Comparison of ENCODE assay signal across 18 cellular contexts in the genomic region with DNA sequence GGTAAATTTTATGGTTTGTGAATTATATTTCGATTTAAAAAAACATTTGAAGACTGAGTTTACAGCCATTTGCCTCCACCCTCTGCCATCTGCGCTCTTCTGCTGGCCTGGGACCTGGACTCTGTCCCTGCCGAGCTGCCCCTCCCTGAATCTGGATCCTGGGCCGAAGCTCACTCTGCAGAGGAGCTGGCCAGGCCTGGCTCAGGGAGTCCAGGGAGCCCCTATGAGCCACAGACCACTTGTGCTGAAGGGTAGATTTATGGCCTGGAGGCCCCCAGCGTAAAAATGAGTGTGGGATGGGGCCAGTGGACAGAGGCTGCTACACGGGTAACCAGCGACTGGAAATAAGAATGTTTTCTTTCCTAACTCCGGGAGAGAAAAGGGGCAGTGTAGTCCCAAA.
DNase-seq lines count a peak whose midpoint lies in the region; TF ChIP-seq lines count a peak whose summit lies in the region.
"Had no signal": no experiment of that assay in that cellular context is flagged by ENCODE, and none has a peak within 500 bp of the region (broad histone marks: within the 10 kb centered on the region; RNA-seq: fewer than 3 reads in every experiment).

No MANE protein-coding gene starts in this region.

- H3K4me1 ChIP-seq in esophagus muscularis mucosa, result no peaks in the 10 kb centered on the region
- H3K4me1 ChIP-seq in transverse colon, result no peaks in the 10 kb centered on the region
- H3K4me1 ChIP-seq: BE2C, HAP-1 had no signal

- WGBS in esophagus muscularis mucosa, result 76% methylated on average over 8 of the region's 8 CpGs
- WGBS in transverse colon (ENCODE audit: low coverage in 1 of 2), 2 donors, result 45 to 54% methylated on average over 5 to 8 of the region's 8 CpGs

- H3K27ac ChIP-seq in esophagus muscularis mucosa (replicated peaks in 1 of 4), result no peak overlapping the region
- H3K27ac ChIP-seq in transverse colon, result no peak overlapping the region
- H3K27ac ChIP-seq: GM23248, HL-60 had no signal

- DNase-seq in esophagus muscularis mucosa (ENCODE audit: extremely low spot score) (peak; percentile 86), left kidney (ENCODE audit: low read depth, low spot score) (peak; percentile 81), nephron progenitor cell (peak; percentile 55), transverse colon (peak; percentile 24), amygdala (lab: John Stamatoyannopoulos, UW) (no peak), DMS153 treated with DMSO at 0.1 percent for 48 hours (lab: John Stamatoyannopoulos, UW; ENCODE audit: unreplicated experiment) (no peak), ecto neural progenitor cell (ENCODE audit: low spot score) (no peak)
- DNase-seq: ACHN; BE2C; C1 segment of cervical spinal cord; CD4-positive, CD25-positive, alpha-beta regulatory T cell; CD8-positive, alpha-beta memory T cell; COR-L47; DMS 273 treated with DMSO at 0.1 percent for 48 hours; GM23248 had no signal

- TF ChIP-seq POLR2A in esophagus muscularis mucosa (IDR thresholded peaks at IDR 0.05; ENCODE audit: low read depth) (no peak), transverse colon (IDR thresholded peaks at IDR 0.05) (no peak)

- H3K9me3 ChIP-seq in esophagus muscularis mucosa (no peaks in the 10 kb centered on the region), transverse colon (no peaks in the 10 kb centered on the region)
- H3K9me3 ChIP-seq: BE2C, HAP-1 had no signal

- in situ Hi-C loops in transverse colon (cut with MboI; ENCODE audit: low pct_ligation_motif_present in 1 of 4, low pct_unique_long_range_greater_than_20kb in 1 of 4, low sequenced_read_pairs in 3 of 4), result no loop called here

- H3K9me3 Mint-ChIP-seq in nephron progenitor cell, result peaks cover 18% of the 10 kb centered on the region

- peaks cover 61% of the 10 kb centered on the region for H3K4me1 Mint-ChIP-seq in nephron progenitor cell
- H3K4me1 Mint-ChIP-seq: CD4-positive, CD25-positive, alpha-beta regulatory T cell; CD8-positive, alpha-beta memory T cell; IgD-negative memory B cell had no signal

- no peak overlapping the region for H3K27ac Mint-ChIP-seq in nephron progenitor cell
- H3K27ac Mint-ChIP-seq: CD4-positive, CD25-positive, alpha-beta regulatory T cell; IgD-negative memory B cell had no signal

- H3K36me3 ChIP-seq in esophagus muscularis mucosa (no peaks in the 10 kb centered on the region), transverse colon (no peaks in the 10 kb centered on the region)
- H3K36me3 ChIP-seq: BE2C, HAP-1 had no signal

- peaks cover 14% of the 10 kb centered on the region for H3K27me3 Mint-ChIP-seq in nephron progenitor cell (ENCODE audit: low read depth, poor library complexity)
- H3K27me3 Mint-ChIP-seq: IgD-negative memory B cell had no signal

- peaks cover 5% of the 10 kb centered on the region for H3K36me3 Mint-ChIP-seq in nephron progenitor cell (ENCODE audit: low read depth)
- H3K36me3 Mint-ChIP-seq: CD4-positive, CD25-positive, alpha-beta regulatory T cell; CD8-positive, alpha-beta memory T cell; IgD-negative memory B cell had no signal

- H3K4me3 ChIP-seq in esophagus muscularis mucosa (no peak overlapping the region), transverse colon (no peak overlapping the region)
- H3K4me3 ChIP-seq: GM23248, HAP-1 had no signal

- H3K27me3 ChIP-seq in esophagus muscularis mucosa (no peaks in the 10 kb centered on the region), transverse colon (no peaks in the 10 kb centered on the region)
- H3K27me3 ChIP-seq: BE2C had no signal

- intact Hi-C loops in esophagus muscularis mucosa (cut with DNase I) (no loop called here), transverse colon (cut with DNase I; ENCODE audit: low total_unique reads) (no loop called here)

- TF ChIP-seq EP300 in esophagus muscularis mucosa (IDR thresholded peaks at IDR 0.05), result no peak
- no peak for TF ChIP-seq EP300 in transverse colon (IDR thresholded peaks at IDR 0.05; ENCODE audit: low read depth)

- H3K4me3 Mint-ChIP-seq in nephron progenitor cell, result peak overlapping the region; percentile 1
- H3K4me3 Mint-ChIP-seq: CD4-positive, CD25-positive, alpha-beta regulatory T cell; CD8-positive, alpha-beta memory T cell; IgD-negative memory B cell had no signal

- TF ChIP-seq CTCF in esophagus muscularis mucosa (IDR thresholded peaks at IDR 0.05) (no peak), nephron progenitor cell (IDR thresholded peaks at IDR 0.05) (no peak), transverse colon (IDR thresholded peaks at IDR 0.05) (no peak)

Comparison
In these comparisons a context has a peak if more than half of its experiments do, and no peak if none do; other contexts are left out.
1. DNase-seq: peak in esophagus muscularis mucosa (single experiment), left kidney (single experiment), nephron progenitor cell (single experiment) and transverse colon (single experiment); none in amygdala (0 of 56), DMS153 treated with DMSO at 0.1 percent for 48 hours (single experiment) and ecto neural progenitor cell (single experiment).